ENCODE assay signal across 8 cellular contexts in the genomic region with DNA sequence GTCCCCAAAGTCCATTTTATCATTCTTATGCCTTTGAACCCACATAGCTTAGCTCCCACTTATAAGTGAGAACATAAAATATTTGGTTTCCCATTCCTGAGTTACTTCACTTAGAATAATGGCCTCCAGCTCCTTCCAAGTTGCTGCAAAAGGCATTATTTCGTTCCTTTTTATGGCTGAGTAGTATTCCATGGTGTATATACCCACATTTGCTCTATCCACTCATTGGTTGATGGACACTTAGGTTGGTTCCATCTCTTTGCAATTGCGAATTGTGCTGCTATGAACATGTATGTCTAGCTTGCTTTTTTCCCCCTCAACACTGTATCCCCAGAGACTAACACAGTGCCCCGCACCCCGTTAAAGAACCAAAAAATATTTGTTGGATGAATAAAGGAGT. TPM values are rescaled to one million over a fixed set of nuclear protein-coding genes. Genes with fewer than 3 reads are reported as not detected.
DNase-seq lines count a peak whose midpoint lies in the region; ATAC-seq and TF ChIP-seq lines count a peak whose summit lies in the region.

No MANE protein-coding gene starts in this region.

- H3K27me3 ChIP-seq in heart left ventricle (no peaks in the 10 kb centered on the region), left lung (no peaks in the 10 kb centered on the region), upper lobe of right lung (no peaks in the 10 kb centered on the region)

- ATAC-seq in heart left ventricle (no peak), Right ventricle myocardium superior (ENCODE audit: poor library complexity) (no peak), left lung (no peak), upper lobe of right lung (no peak), GM21619 (IDR thresholded peaks at IDR 0.05; ENCODE audit: unreplicated experiment) (no peak)

- peaks cover 27% of the 10 kb centered on the region for H3K4me1 Mint-ChIP-seq in activated T-helper 1 cell treated with anti-CD3 and anti-CD28 coated beads, Interleukin-12 subunit alpha, Interleukin-12 subunit beta, Interleukin-2, Interleukin-4 antibody, amounts not matched to agents 30 ng/mL and 10 ng/mL and 1 ng/mL, durations not matched to agents 14 hours and 24 hours and 36 hours (ENCODE audit: low read depth)

- H3K27me3 Mint-ChIP-seq in activated T-helper 1 cell treated with anti-CD3 and anti-CD28 coated beads, Interleukin-12 subunit alpha, Interleukin-12 subunit beta, Interleukin-2, Interleukin-4 antibody, amounts not matched to agents 30 ng/mL and 10 ng/mL and 1 ng/mL, durations not matched to agents 14 hours and 24 hours and 36 hours (ENCODE audit: insufficient read depth): peaks cover 23% of the 10 kb centered on the region

- H3K36me3 ChIP-seq in heart left ventricle (no peaks in the 10 kb centered on the region), left lung (no peaks in the 10 kb centered on the region), upper lobe of right lung (no peaks in the 10 kb centered on the region)

- H3K9me3 ChIP-seq in heart left ventricle (no peaks in the 10 kb centered on the region), left lung (no peaks in the 10 kb centered on the region), upper lobe of right lung (no peaks in the 10 kb centered on the region)

- H3K27ac ChIP-seq in heart left ventricle (peak overlapping the region in 9 of 12 donors; percentile 14 to 100 (median 98)), left lung (peak overlapping the region; percentile 99 to 100), upper lobe of right lung (no peak overlapping the region)

- TF ChIP-seq CTCF in heart left ventricle (IDR thresholded peaks at IDR 0.05) (no peak), left lung (IDR thresholded peaks at IDR 0.05) (no peak), upper lobe of right lung (IDR thresholded peaks at IDR 0.05) (no peak)

- no peak for TF ChIP-seq POLR2A in heart left ventricle (IDR thresholded peaks at IDR 0.05)

- H3K27ac Mint-ChIP-seq in activated T-helper 1 cell treated with anti-CD3 and anti-CD28 coated beads, Interleukin-12 subunit alpha, Interleukin-12 subunit beta, Interleukin-2, Interleukin-4 antibody, amounts not matched to agents 30 ng/mL and 10 ng/mL and 1 ng/mL, durations not matched to agents 14 hours and 24 hours and 36 hours: peak overlapping the region; percentile 45

- H3K36me3 Mint-ChIP-seq in activated T-helper 1 cell treated with anti-CD3 and anti-CD28 coated beads, Interleukin-12 subunit alpha, Interleukin-12 subunit beta, Interleukin-2, Interleukin-4 antibody, amounts not matched to agents 30 ng/mL and 10 ng/mL and 1 ng/mL, durations not matched to agents 14 hours and 24 hours and 36 hours (ENCODE audit: low read depth): peaks cover 6% of the 10 kb centered on the region

- H3K4me3 ChIP-seq in heart left ventricle (peak overlapping the region in 7 of 12 donors; percentile 33 to 98 (median 94)), left lung (no peak overlapping the region), upper lobe of right lung (peak overlapping the region; percentile 87)

- intact Hi-C loops in heart left ventricle (cut with DNase I): loop anchor here in 1 of 10 donors (5.0 kb wide), 1 partner anchor 334 kb away; a partner anchor contains a TSS
- intact Hi-C loops in Right ventricle myocardium superior (cut with DNase I): loop anchor here (10.0 kb wide), 1 partner anchor 53 kb away; no protein-coding TSS in a partner anchor
- intact Hi-C loops in activated T-helper 1 cell treated with anti-CD3 and anti-CD28 coated beads, Interleukin-12 subunit alpha, Interleukin-12 subunit beta, Interleukin-2, Interleukin-4 antibody, amounts not matched to agents 30 ng/mL and 10 ng/mL and 1 ng/mL, durations not matched to agents 14 hours and 24 hours and 36 hours (cut with micrococcal nuclease): loop anchor here (1.0 to 5.0 kb wide), 9 partner anchors 36 to 1323 kb away; a partner anchor contains a TSS
- intact Hi-C loops in left lung (cut with DNase I): no loop called here
- intact Hi-C loops in upper lobe of right lung (cut with DNase I): no loop called here

- DNase-seq in heart left ventricle (no peak), Right ventricle myocardium superior (no peak), left lung (no peak), upper lobe of right lung (no peak), Kasumi-1 (lab: John Stamatoyannopoulos, UW) (no peak), glomerular visceral epithelial cell (ENCODE audit: extremely low spot score) (no peak)
- no peak for DNase-seq in activated T-helper 1 cell treated with anti-CD3 and anti-CD28 coated beads, Interleukin-12 subunit alpha, Interleukin-12 subunit beta, Interleukin-2, Interleukin-4 antibody, amounts not matched to agents 30 ng/mL and 10 ng/mL and 1 ng/mL, durations not matched to agents 14 hours and 24 hours and 36 hours (ENCODE audit: low spot score)

- H3K4me1 ChIP-seq in heart left ventricle (peaks cover 0 to 39% (median 22%) of the 10 kb centered on the region in 12 donors), left lung (peaks cover 13 to 57% of the 10 kb centered on the region in 2 donors), upper lobe of right lung (peaks cover 13% of the 10 kb centered on the region)

- WGBS in heart left ventricle, 4 donors: 74 to 79% (median 75%) methylated on average over 4 of the region's 4 CpGs

- H3K4me3 Mint-ChIP-seq in activated T-helper 1 cell treated with anti-CD3 and anti-CD28 coated beads, Interleukin-12 subunit alpha, Interleukin-12 subunit beta, Interleukin-2, Interleukin-4 antibody, amounts not matched to agents 30 ng/mL and 10 ng/mL and 1 ng/mL, durations not matched to agents 14 hours and 24 hours and 36 hours: peak overlapping the region; percentile 42

- no peaks in the 10 kb centered on the region for H3K9me3 Mint-ChIP-seq in activated T-helper 1 cell treated with anti-CD3 and anti-CD28 coated beads, Interleukin-12 subunit alpha, Interleukin-12 subunit beta, Interleukin-2, Interleukin-4 antibody, amounts not matched to agents 30 ng/mL and 10 ng/mL and 1 ng/mL, durations not matched to agents 14 hours and 24 hours and 36 hours

RNA-seq across cellular contexts. Expression of a gene that starts 0.7 kb away (rescaled TPM):
- total RNA-seq in heart left ventricle (100 to 1,000 TPM; 114 to 483 (median 332) TPM), Right ventricle myocardium superior (344 TPM), left lung (100 to 1,000 TPM; 234 to 286 TPM), upper lobe of right lung (249 TPM)
- polyA plus RNA-seq in heart left ventricle: 100 to 1,000 TPM in 1 of 2 donors, 10 to 100 TPM in 1; 37.4 to 178 TPM
- total RNA-seq in activated T-helper 1 cell treated with anti-CD3 and anti-CD28 coated beads, Interleukin-12 subunit alpha, Interleukin-12 subunit beta, Interleukin-2, Interleukin-4 antibody, amounts not matched to agents 30 ng/mL and 10 ng/mL and 1 ng/mL, durations not matched to agents 14 hours and 24 hours and 36 hours: 143 and 165 TPM in 2 replicates

Comparison
In these comparisons a context has a peak if more than half of its experiments do, and no peak if none do; other contexts are left out.
1. H3K4me3 ChIP-seq: peak in heart left ventricle (7 of 12) and upper lobe of right lung (single experiment); none in left lung (0 of 2).
2. intact Hi-C loops: an anchor here in Right ventricle myocardium superior (10.0 kb wide) and activated T-helper 1 cell treated with anti-CD3 and anti-CD28 coated beads, Interleukin-12 subunit alpha, Interleukin-12 subunit beta, Interleukin-2, Interleukin-4 antibody, amounts not matched to agents 30 ng/mL and 10 ng/mL and 1 ng/mL, durations not matched to agents 14 hours and 24 hours and 36 hours (1.0 to 5.0 kb wide); none called in left lung and upper lobe of right lung.